In the genomic region with DNA sequence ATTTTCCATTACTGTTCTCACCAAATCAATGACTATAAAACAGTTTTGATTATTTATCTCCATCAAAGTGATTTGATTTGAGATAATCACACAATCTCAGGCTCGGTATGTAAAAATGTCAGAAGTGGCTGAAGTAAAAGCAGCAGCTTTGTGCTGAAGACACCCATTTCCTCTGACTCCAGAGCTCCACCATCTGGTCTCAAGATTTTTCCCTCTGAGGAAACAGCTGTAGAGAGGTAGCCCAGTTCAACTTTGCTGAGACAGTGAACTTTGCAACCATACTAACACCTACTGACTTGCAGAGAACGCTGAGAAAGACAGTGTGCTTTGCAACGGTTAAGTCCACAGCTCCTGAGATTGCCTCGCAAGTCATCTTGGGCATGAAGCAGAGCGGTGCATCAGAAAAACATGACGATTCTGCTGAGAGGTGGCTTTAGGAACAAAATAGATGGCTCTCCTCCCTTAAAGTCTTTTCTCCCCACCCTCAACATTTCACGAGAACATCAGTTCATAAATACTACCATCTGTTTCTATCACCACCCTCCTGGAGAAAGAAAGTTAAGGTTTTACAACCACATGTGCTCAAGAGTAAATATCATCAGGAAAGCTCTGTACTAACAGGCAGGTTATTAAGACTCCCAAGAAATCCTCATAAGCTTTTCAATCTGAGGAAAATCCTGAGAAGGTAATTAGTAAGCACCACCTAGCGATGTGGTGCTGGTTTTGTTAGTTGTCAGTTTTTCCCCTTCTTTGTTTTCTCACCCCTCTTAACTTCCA, we compare ENCODE assay signal across 8 cellular contexts. TPM values are rescaled to one million over a fixed set of nuclear protein-coding genes. Genes with fewer than 3 reads are reported as not detected.
A peak's percentile ranks its signal among the peaks of the same experiment; 100 is the strongest.
DNase-seq lines count a peak whose midpoint lies in the region; ATAC-seq and TF ChIP-seq lines count a peak whose summit lies in the region.

No MANE protein-coding gene starts in this region.

- no peak overlapping the region for H3K27ac Mint-ChIP-seq in activated naive CD4-positive, alpha-beta T cell treated with anti-CD3 and anti-CD28 coated beads, Interleukin-2, amount 10 ng/mL, durations not matched to agents 7 days and 5 days
- peak overlapping the region; percentile 47 for H3K27ac Mint-ChIP-seq in activated T-helper 17 cell treated with anti-CD3 and anti-CD28 coated beads, Interleukin-2, amount 50 U/mL, for 72 hours

- TF ChIP-seq CTCF in cardiac muscle cell (IDR thresholded peaks at IDR 0.05; ENCODE audit: low read depth, low read length): peak; percentile 71
- TF ChIP-seq CTCF in psoas muscle (IDR thresholded peaks at IDR 0.05): peak; percentile 65

- H3K4me1 ChIP-seq in cardiac muscle cell (ENCODE audit: low read depth) (no peaks in the 10 kb centered on the region), psoas muscle (peaks cover 25% of the 10 kb centered on the region)

- H3K36me3 Mint-ChIP-seq in activated naive CD4-positive, alpha-beta T cell treated with anti-CD3 and anti-CD28 coated beads, Interleukin-2, amount 10 ng/mL, durations not matched to agents 7 days and 5 days: peaks cover 23% of the 10 kb centered on the region
- H3K36me3 Mint-ChIP-seq in activated T-helper 17 cell treated with anti-CD3 and anti-CD28 coated beads, Interleukin-2, amount 50 U/mL, for 72 hours (ENCODE audit: low read depth): peaks cover 75% of the 10 kb centered on the region

- peak; percentile 54 for DNase-seq in activated naive CD4-positive, alpha-beta T cell treated with anti-CD3 and anti-CD28 coated beads, Interleukin-2, amount 10 ng/mL, durations not matched to agents 7 days and 5 days
- DNase-seq in activated naive CD4-positive, alpha-beta T cell (lab: John Stamatoyannopoulos, UW): no peak
- DNase-seq in M059J (ENCODE audit: low read depth) (peak; percentile 58), cardiac muscle cell (ENCODE audit: low read depth in 1 of 2, low spot score in 1 of 2) (peak; percentile 61 to 77), psoas muscle (no peak)

- no peak overlapping the region for H3K4me3 Mint-ChIP-seq in activated naive CD4-positive, alpha-beta T cell treated with anti-CD3 and anti-CD28 coated beads, Interleukin-2, amount 10 ng/mL, durations not matched to agents 7 days and 5 days
- no peak overlapping the region for H3K4me3 Mint-ChIP-seq in activated T-helper 17 cell treated with anti-CD3 and anti-CD28 coated beads, Interleukin-2, amount 50 U/mL, for 72 hours

- H3K36me3 ChIP-seq in cardiac muscle cell: peaks cover 37% of the 10 kb centered on the region
- H3K36me3 ChIP-seq in psoas muscle (ENCODE audit: insufficient read depth in 1 of 2, low read depth in 1 of 2): peaks cover 5 to 51% of the 10 kb centered on the region in 2 donors

- intact Hi-C loops in psoas muscle (cut with DNase I): loop anchor here (1.0 to 10.0 kb wide), 4 partner anchors 160 to 222 kb away; partner anchors contain the start of gene ATF1 (in 1 of the 2)

- H3K27me3 ChIP-seq in cardiac muscle cell: no peaks in the 10 kb centered on the region
- H3K27me3 ChIP-seq in psoas muscle (ENCODE audit: insufficient read depth in 3 of 3, low read length in 2 of 3): no peaks in the 10 kb centered on the region

- H3K27ac ChIP-seq in cardiac muscle cell (peak overlapping the region; percentile 65), psoas muscle (peak overlapping the region; percentile 82)

- no peak overlapping the region for H3K4me3 ChIP-seq in cardiac muscle cell
- no peak overlapping the region for H3K4me3 ChIP-seq in psoas muscle

- H3K27me3 Mint-ChIP-seq in activated naive CD4-positive, alpha-beta T cell treated with anti-CD3 and anti-CD28 coated beads, Interleukin-2, amount 10 ng/mL, durations not matched to agents 7 days and 5 days: no peaks in the 10 kb centered on the region
- H3K27me3 Mint-ChIP-seq in activated T-helper 17 cell treated with anti-CD3 and anti-CD28 coated beads, Interleukin-2, amount 50 U/mL, for 72 hours: no peaks in the 10 kb centered on the region

- CTCF ChIA-PET in activated naive CD4-positive, alpha-beta T cell treated with anti-CD3 and anti-CD28 coated beads, Interleukin-2, amount 10 ng/mL, durations not matched to agents 7 days and 5 days (lab: Charles Lee): interaction anchor here (0.7 to 5.6 kb wide), 13 partner anchors 12 to 266 kb away, joined by 3 to 52 read pairs (median 7); partner anchors contain the start of genes ATF1 and SLC11A2

- no peaks in the 10 kb centered on the region for H3K9me3 Mint-ChIP-seq in activated naive CD4-positive, alpha-beta T cell treated with anti-CD3 and anti-CD28 coated beads, Interleukin-2, amount 10 ng/mL, durations not matched to agents 7 days and 5 days
- no peaks in the 10 kb centered on the region for H3K9me3 Mint-ChIP-seq in activated T-helper 17 cell treated with anti-CD3 and anti-CD28 coated beads, Interleukin-2, amount 50 U/mL, for 72 hours

- peaks cover 8% of the 10 kb centered on the region for H3K4me1 Mint-ChIP-seq in activated naive CD4-positive, alpha-beta T cell treated with anti-CD3 and anti-CD28 coated beads, Interleukin-2, amount 10 ng/mL, durations not matched to agents 7 days and 5 days
- peaks cover 20% of the 10 kb centered on the region for H3K4me1 Mint-ChIP-seq in activated T-helper 17 cell treated with anti-CD3 and anti-CD28 coated beads, Interleukin-2, amount 50 U/mL, for 72 hours

- peak; percentile 51 for ATAC-seq in activated T-helper 17 cell treated with anti-CD3 and anti-CD28 coated beads, Interleukin-2, amount 50 U/mL, for 72 hours (replicated peaks)
- ATAC-seq in psoas muscle (peak; percentile 42 to 73 (median 65)), HG02642 (IDR thresholded peaks at IDR 0.05; ENCODE audit: poor library complexity, unreplicated experiment) (no peak), HG03095 (IDR thresholded peaks at IDR 0.05; ENCODE audit: unreplicated experiment) (no peak)

- 44 to 53% (median 48%) methylated on average over 8 of the region's 8 CpGs for WGBS in psoas muscle, 3 donors

- no peaks in the 10 kb centered on the region for H3K9me3 ChIP-seq in cardiac muscle cell (ENCODE audit: low read depth)
- H3K9me3 ChIP-seq in psoas muscle: no peaks in the 10 kb centered on the region

RNA-seq across cellular contexts. Expression of gene HIGD1C, which starts 34.8 kb away (rescaled TPM):
- total RNA-seq in M059J (2014; rRNA removed; shearing (Covaris generic)): not detected in 2 replicates
- not detected for total RNA-seq in activated T-helper 17 cell treated with anti-CD3 and anti-CD28 coated beads, Interleukin-2, amount 50 U/mL, for 72 hours
- not detected in 2 replicates for total RNA-seq in cardiac muscle cell
- polyA plus RNA-seq in cardiac muscle cell: not detected in 2 replicates
- total RNA-seq in psoas muscle: not detected
- not detected for polyA plus RNA-seq in psoas muscle

RNA-seq across cellular contexts. Expression of gene SLC11A2, which starts 39.0 kb away (rescaled TPM):
- 13.7 and 17.9 TPM in 2 replicates for total RNA-seq in M059J (2014; rRNA removed; shearing (Covaris generic))
- 10 to 100 TPM; 51.8 to 56.3 TPM for total RNA-seq in activated T-helper 17 cell treated with anti-CD3 and anti-CD28 coated beads, Interleukin-2, amount 50 U/mL, for 72 hours
- total RNA-seq in cardiac muscle cell (26.9 and 30.5 TPM in 2 replicates), psoas muscle (10 to 100 TPM; 15.7 to 55.3 (median 36.6) TPM)
- polyA plus RNA-seq in cardiac muscle cell (33.3 and 41.3 TPM in 2 replicates), psoas muscle (10 to 100 TPM; 18.8 to 40.2 (median 26.1) TPM)

Comparison
In these comparisons a context has a peak if more than half of its experiments do, and no peak if none do; other contexts are left out.
1. DNase-seq: peak in activated naive CD4-positive, alpha-beta T cell treated with anti-CD3 and anti-CD28 coated beads, Interleukin-2, amount 10 ng/mL, durations not matched to agents 7 days and 5 days (single experiment), M059J (single experiment) and cardiac muscle cell (2 of 2); none in activated naive CD4-positive, alpha-beta T cell (0 of 4) and psoas muscle (0 of 2).
2. ATAC-seq: peak in activated T-helper 17 cell treated with anti-CD3 and anti-CD28 coated beads, Interleukin-2, amount 50 U/mL, for 72 hours (single experiment) and psoas muscle (4 of 4); none in HG02642 (single experiment) and HG03095 (single experiment).